Comparison of ENCODE assay signal across 14 cellular contexts in the genomic region with DNA sequence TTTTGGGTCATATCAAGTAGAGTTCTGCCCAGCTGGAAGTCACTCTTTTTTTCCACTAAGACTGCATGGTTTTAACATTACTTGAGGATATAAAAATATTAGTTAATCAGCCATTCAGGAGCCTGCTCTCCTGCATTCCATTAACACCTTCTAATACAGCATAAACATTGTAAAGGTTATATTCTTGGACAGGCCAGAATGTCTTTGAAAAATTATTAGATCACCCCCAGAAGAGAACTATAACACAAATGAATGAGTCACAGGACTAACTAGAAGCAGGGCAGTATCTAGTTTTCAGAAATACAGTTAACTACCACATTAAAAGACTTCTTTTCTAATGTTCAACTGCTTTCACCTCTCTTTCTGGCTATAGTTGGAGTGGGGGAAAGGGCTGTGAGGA.
"Had no signal": no experiment of that assay in that cellular context is flagged by ENCODE, and none has a peak within 500 bp of the region (broad histone marks: within the 10 kb centered on the region; RNA-seq: fewer than 3 reads in every experiment).

No MANE protein-coding gene starts in this region.

- FAIRE-seq: TTC549 had no signal

- ATAC-seq: activated naive CD4-positive, alpha-beta T cell treated with anti-CD3 and anti-CD28 coated beads, Interleukin-2, amount 50 U/mL, for 72 hours; foreskin keratinocyte; natural killer cell treated with Interleukin-12 subunit alpha and Interleukin-12 subunit beta and Interleukin-15 and Interleukin-18, amount 100 ng/mL, for 72 hours had no signal

- H3K27ac Mint-ChIP-seq: activated naive CD4-positive, alpha-beta T cell treated with anti-CD3 and anti-CD28 coated beads, Interleukin-2, amount 50 U/mL, for 72 hours; activated T-helper 1 cell treated with anti-CD3 and anti-CD28 coated beads, Interleukin-12 subunit alpha, Interleukin-12 subunit beta, Interleukin-2, Interleukin-4 antibody, amounts not matched to agents 30 ng/mL and 10 ng/mL and 1 ng/mL, durations not matched to agents 14 hours and 24 hours and 36 hours; natural killer cell treated with Interleukin-12 subunit alpha and Interleukin-12 subunit beta and Interleukin-15 and Interleukin-18, amount 100 ng/mL, for 72 hours; T-helper 2 cell treated with Interferon-gamma antibody and Interleukin-4, amounts not matched to agents 5 μg/mL and 100 μg/mL, for 36 hours had no signal

- H3K36me3 Mint-ChIP-seq: activated naive CD4-positive, alpha-beta T cell treated with anti-CD3 and anti-CD28 coated beads, Interleukin-2, amount 50 U/mL, for 72 hours; natural killer cell treated with Interleukin-12 subunit alpha and Interleukin-12 subunit beta and Interleukin-15 and Interleukin-18, amount 100 ng/mL, for 72 hours had no signal

- H3K27me3 ChIP-seq: adrenal gland, foreskin keratinocyte, thyroid gland had no signal

- DNase-seq: activated CD4-positive, alpha-beta T cell treated with anti-CD3 and anti-CD28 coated beads, Interleukin-2, amount 50 U/mL, for 48 hours; activated gamma-delta T cell treated with Interleukin-2 at 50 U/mL for 16 hours; adrenal gland; glutamatergic neuron; hypothalamus; stimulated activated CD4-positive, alpha-beta T cell treated with anti-CD3 and anti-CD28 coated beads, Interleukin-2, amount 100 ng/mL, for 24 hours; stimulated activated naive CD4-positive, alpha-beta T cell treated with Interleukin-2 at 50 U/mL for 16 hours; thyroid gland had no signal

- H3K9me3 ChIP-seq: adrenal gland, thyroid gland had no signal

- H3K4me3 Mint-ChIP-seq: activated T-helper 1 cell treated with anti-CD3 and anti-CD28 coated beads, Interleukin-12 subunit alpha, Interleukin-12 subunit beta, Interleukin-2, Interleukin-4 antibody, amounts not matched to agents 30 ng/mL and 10 ng/mL and 1 ng/mL, durations not matched to agents 14 hours and 24 hours and 36 hours; natural killer cell treated with Interleukin-12 subunit alpha and Interleukin-12 subunit beta and Interleukin-15 and Interleukin-18, amount 100 ng/mL, for 72 hours; T-helper 2 cell treated with Interferon-gamma antibody and Interleukin-4, amounts not matched to agents 5 μg/mL and 100 μg/mL, for 36 hours had no signal

- H3K4me3 ChIP-seq: adrenal gland, thyroid gland had no signal

- H3K4me1 ChIP-seq: adrenal gland had no signal

- H3K27me3 Mint-ChIP-seq: natural killer cell treated with Interleukin-12 subunit alpha and Interleukin-12 subunit beta and Interleukin-15 and Interleukin-18, amount 100 ng/mL, for 72 hours had no signal

- H3K9me3 Mint-ChIP-seq: activated T-helper 1 cell treated with anti-CD3 and anti-CD28 coated beads, Interleukin-12 subunit alpha, Interleukin-12 subunit beta, Interleukin-2, Interleukin-4 antibody, amounts not matched to agents 30 ng/mL and 10 ng/mL and 1 ng/mL, durations not matched to agents 14 hours and 24 hours and 36 hours; natural killer cell treated with Interleukin-12 subunit alpha and Interleukin-12 subunit beta and Interleukin-15 and Interleukin-18, amount 100 ng/mL, for 72 hours; T-helper 2 cell treated with Interferon-gamma antibody and Interleukin-4, amounts not matched to agents 5 μg/mL and 100 μg/mL, for 36 hours had no signal

- H3K36me3 ChIP-seq: adrenal gland, thyroid gland had no signal

- H3K27ac ChIP-seq: adrenal gland, foreskin keratinocyte, thyroid gland had no signal
